ENCODE assay signal across 8 cellular contexts in genomic region chr4:109977854-109978501, GRCh38.
DNase-seq lines count a peak whose midpoint lies in the region; ATAC-seq and TF ChIP-seq lines count a peak whose summit lies in the region.

No MANE protein-coding gene starts in this region.

- H3K4me3 ChIP-seq in Panc1 (ENCODE audit: low read depth in 2 of 2, low read length in 2 of 2) (no peak overlapping the region), esophagus muscularis mucosa (no peak overlapping the region), retinal pigment epithelial cell (ENCODE audit: low read length) (no peak overlapping the region), H7 (ENCODE audit: insufficient read depth, low read depth, low read length) (no peak overlapping the region)

- in situ Hi-C loops in Panc1 (cut with HindIII; ENCODE audit: low pct_unique_long_range_greater_than_20kb, low sequenced_read_pairs) = no loop called here

- peak in 1 of 3 donors; percentile 45 for ATAC-seq in natural killer cell
- no peak for ATAC-seq in natural killer cell treated with Interleukin-12 subunit alpha and Interleukin-12 subunit beta and Interleukin-15 and Interleukin-18, amount 100 ng/mL, for 72 hours
- ATAC-seq in Panc1 = no peak

- no peaks in the 10 kb centered on the region for H3K9me3 Mint-ChIP-seq in natural killer cell
- no peaks in the 10 kb centered on the region for H3K9me3 Mint-ChIP-seq in natural killer cell treated with Interleukin-12 subunit alpha and Interleukin-12 subunit beta and Interleukin-15 and Interleukin-18, amount 100 ng/mL, for 72 hours

- peaks cover 6% of the 10 kb centered on the region in 2 donors for H3K4me1 Mint-ChIP-seq in natural killer cell
- peaks cover 5% of the 10 kb centered on the region in 2 donors for H3K4me1 Mint-ChIP-seq in natural killer cell treated with Interleukin-12 subunit alpha and Interleukin-12 subunit beta and Interleukin-15 and Interleukin-18, amount 100 ng/mL, for 72 hours (ENCODE audit: low read depth in 2 of 2)

- CTCF ChIA-PET in Panc1 (lab: Charles Lee) = no interaction called here

- no peak overlapping the region for H3K4me3 Mint-ChIP-seq in natural killer cell
- H3K4me3 Mint-ChIP-seq in natural killer cell treated with Interleukin-12 subunit alpha and Interleukin-12 subunit beta and Interleukin-15 and Interleukin-18, amount 100 ng/mL, for 72 hours = no peak overlapping the region

- DNase-seq in natural killer cell (no peak), Panc1 (ENCODE audit: low read depth, low spot score) (no peak), esophagus muscularis mucosa (ENCODE audit: extremely low spot score) (no peak), retinal pigment epithelial cell (ENCODE audit: low read depth) (no peak), activated T-cell treated with anti-CD3 and anti-CD28 coated beads for 4 hours (no peak), H7 (no peak)
- DNase-seq in natural killer cell treated with Interleukin-12 subunit alpha and Interleukin-12 subunit beta and Interleukin-15 and Interleukin-18, amount 100 ng/mL, for 72 hours (ENCODE audit: low spot score) = no peak
- no peak for DNase-seq in activated CD8-positive, alpha-beta memory T cell treated with anti-CD3 and anti-CD28 coated beads for 24 hours

- BruUV-seq in Panc1 (replicated peaks; lab: Mats Ljungman, UMichigan) = no TSS peak

- TF ChIP-seq CTCF in natural killer cell (IDR thresholded peaks at IDR 0.05) (peak; percentile 39), Panc1 (IDR thresholded peaks at IDR 0.05) (peak; percentile 56; the same call in 1 of the 2 replicates), esophagus muscularis mucosa (IDR thresholded peaks at IDR 0.05) (peak; percentile 55 to 72 (median 64)), retinal pigment epithelial cell (conservative IDR thresholded peaks at IDR 0.05; ENCODE audit: low read depth, low read length) (peak; percentile 71)

- no peaks in the 10 kb centered on the region for H3K36me3 Mint-ChIP-seq in natural killer cell
- H3K36me3 Mint-ChIP-seq in natural killer cell treated with Interleukin-12 subunit alpha and Interleukin-12 subunit beta and Interleukin-15 and Interleukin-18, amount 100 ng/mL, for 72 hours = no peaks in the 10 kb centered on the region

- no peak for TF ChIP-seq POLR2A in esophagus muscularis mucosa (IDR thresholded peaks at IDR 0.05; ENCODE audit: low read depth)

- H3K27ac ChIP-seq in Panc1 (ENCODE audit: low read length) = no peak overlapping the region
- H3K27ac ChIP-seq in esophagus muscularis mucosa (replicated peaks in 1 of 4) = no peak overlapping the region

- no peak overlapping the region for H3K27ac Mint-ChIP-seq in natural killer cell
- no peak overlapping the region for H3K27ac Mint-ChIP-seq in natural killer cell treated with Interleukin-12 subunit alpha and Interleukin-12 subunit beta and Interleukin-15 and Interleukin-18, amount 100 ng/mL, for 72 hours

- H3K27me3 ChIP-seq in Panc1 (ENCODE audit: control insufficient read depth, insufficient read depth, low read length) (peaks cover 3% of the 10 kb centered on the region), esophagus muscularis mucosa (no peaks in the 10 kb centered on the region), H7 (ENCODE audit: control insufficient read depth, insufficient read depth, low read length) (no peaks in the 10 kb centered on the region)

- POLR2A ChIA-PET in Panc1 (lab: Charles Lee) = no interaction called here

- TF ChIP-seq EP300 in esophagus muscularis mucosa (IDR thresholded peaks at IDR 0.05) = no peak

- H3K4me1 ChIP-seq in Panc1 (ENCODE audit: control insufficient read depth, insufficient read depth, low read length) (no peaks in the 10 kb centered on the region), esophagus muscularis mucosa (no peaks in the 10 kb centered on the region)

- WGBS in esophagus muscularis mucosa = 64% methylated on average over 2 of the region's 2 CpGs

- H3K36me3 ChIP-seq in Panc1 (ENCODE audit: control insufficient read depth, insufficient read depth, low read length) (no peaks in the 10 kb centered on the region), esophagus muscularis mucosa (no peaks in the 10 kb centered on the region), H7 (replicated peaks; ENCODE audit: control insufficient read depth, insufficient read depth, low read length) (no peaks in the 10 kb centered on the region)

- intact Hi-C loops in natural killer cell (cut with micrococcal nuclease) = loop anchor here (1.0 kb wide), 1 partner anchor 556 kb away; no protein-coding TSS in a partner anchor
- intact Hi-C loops in Panc1 (cut with micrococcal nuclease; ENCODE audit: unreplicated experiment) = loop anchor here (2.0 to 10.0 kb wide), 2 partner anchors 153 to 555 kb away; partner anchors contain the start of gene RRH
- intact Hi-C loops in esophagus muscularis mucosa (cut with DNase I) = loop anchor here (5.0 kb wide), 2 partner anchors 166 to 556 kb away; no protein-coding TSS in a partner anchor

- no peaks in the 10 kb centered on the region for H3K9me3 ChIP-seq in Panc1 (ENCODE audit: control insufficient read depth, insufficient read depth, low read depth, low read length)
- H3K9me3 ChIP-seq in esophagus muscularis mucosa = no peaks in the 10 kb centered on the region

- peaks cover 6 to 23% of the 10 kb centered on the region in 2 donors for H3K27me3 Mint-ChIP-seq in natural killer cell (ENCODE audit: low read depth in 2 of 2)
- peaks cover 8 to 44% of the 10 kb centered on the region in 2 donors for H3K27me3 Mint-ChIP-seq in natural killer cell treated with Interleukin-12 subunit alpha and Interleukin-12 subunit beta and Interleukin-15 and Interleukin-18, amount 100 ng/mL, for 72 hours
